In genomic region chr1:90176530-90176929, GRCh38 we compare ENCODE assay signal across 29 cellular contexts.
DNase-seq lines count a peak whose midpoint lies in the region; ATAC-seq, FAIRE-seq and TF ChIP-seq lines count a peak whose summit lies in the region.
"Had no signal": no experiment of that assay in that cellular context is flagged by ENCODE, and none has a peak within 500 bp of the region (broad histone marks: within the 10 kb centered on the region; RNA-seq: fewer than 3 reads in every experiment).

No MANE protein-coding gene starts in this region.

- H4K20me1 ChIP-seq in GM23338 (replicated peaks; ENCODE audit: insufficient read depth) = no peaks in the 10 kb centered on the region
- H4K20me1 ChIP-seq in GM12878 (ENCODE audit: control insufficient read depth, insufficient read depth) = no peaks in the 10 kb centered on the region
- H4K20me1 ChIP-seq: BLaER1 had no signal

- 16% methylated on average over 2 of the region's 2 CpGs for WGBS in GM12878 (ENCODE audit: insufficient coverage, insufficient replicate concordance, low lambda C conversion rate, missing lambda C conversion rate)
- 75% methylated on average over 1 of the region's 2 CpGs for WGBS in mesenchymal stem cell

- in situ Hi-C loops in GM12878 (cut with MboI) = no loop called here

- H4K91ac ChIP-seq in mesenchymal stem cell (ENCODE audit: low read length) = no peak overlapping the region

- H3K4me2 ChIP-seq in GM23338 (no peak overlapping the region), GM12878 (ENCODE audit: control insufficient read depth, insufficient read depth) (no peak overlapping the region), mesenchymal stem cell (ENCODE audit: low read length, poor library complexity, severe bottlenecking) (no peak overlapping the region)
- H3K4me2 ChIP-seq: BLaER1, hepatocyte had no signal

- H3K9me2 ChIP-seq in GM23338 (ENCODE audit: insufficient read depth) = no peaks in the 10 kb centered on the region

- no peak overlapping the region for H3K18ac ChIP-seq in mesenchymal stem cell (ENCODE audit: low read depth in 1 of 2, low read length in 2 of 2)

- intact Hi-C loops in GM12878 (cut with micrococcal nuclease; ENCODE audit: unreplicated experiment) = no loop called here
- intact Hi-C loops in activated T-helper 2 cell treated with anti-CD3 and anti-CD28 coated beads, Interferon-gamma antibody, Interleukin-2, Interleukin-4, amounts not matched to agents 10 μg/mL and 5 μg/mL and 100 μg/mL, durations not matched to agents 14 hours and 24 hours and 36 hours (cut with micrococcal nuclease) = no loop called here

- no peak overlapping the region for H2AK5ac ChIP-seq in mesenchymal stem cell (ENCODE audit: low read length, severe bottlenecking)

- POLR2A ChIA-PET in GM12878 (lab: Charles Lee) = interaction anchor here (0.7 kb wide), 1 partner anchor 48 kb away, joined by 5 read pairs; no protein-coding TSS in a partner anchor

- SMC1A ChIA-PET in GM12878 (lab: Charles Lee; ENCODE audit: uncharacterized antibody, unreplicated experiment) = interaction anchor here (0.7 to 1.6 kb wide), 4 partner anchors 12 to 45 kb away, joined by 3 to 4 read pairs (median 3); no protein-coding TSS in a partner anchor

- TF ChIP-seq RAD21 in GM12878 (IDR thresholded peaks at IDR 0.05; ENCODE audit: insufficient read depth, low read depth, low read length) = no peak

- H2AFZ ChIP-seq in GM23338 (no peak overlapping the region), GM12878 (ENCODE audit: control insufficient read depth, low read depth, low read length) (no peak overlapping the region), mesenchymal stem cell (ENCODE audit: low read depth, low read length) (no peak overlapping the region)
- H2AFZ ChIP-seq: hepatocyte had no signal

- no peak overlapping the region for H2BK120ac ChIP-seq in mesenchymal stem cell (ENCODE audit: low read depth, low read length)

- H3K27me3 ChIP-seq in GM23338 (ENCODE audit: insufficient read depth) (no peaks in the 10 kb centered on the region), GM12878 (replicated peaks in 1 of 2; ENCODE audit: control insufficient read depth in 2 of 2, insufficient read depth in 2 of 2, low read length in 1 of 2) (no peaks in the 10 kb centered on the region), mesenchymal stem cell (ENCODE audit: control insufficient read depth in 1 of 2, insufficient read depth in 1 of 2, low read length in 2 of 2) (no peaks in the 10 kb centered on the region)
- H3K27me3 ChIP-seq: BLaER1, gastroesophageal sphincter, hepatocyte, left lung, thyroid gland had no signal

- H3K27me3 Mint-ChIP-seq in GM23338 (ENCODE audit: insufficient read depth, low read depth, poor library complexity) = no peaks in the 10 kb centered on the region
- no peaks in the 10 kb centered on the region for H3K27me3 Mint-ChIP-seq in activated T-helper 2 cell treated with anti-CD3 and anti-CD28 coated beads, Interferon-gamma antibody, Interleukin-2, Interleukin-4, amounts not matched to agents 10 μg/mL and 5 μg/mL and 100 μg/mL, durations not matched to agents 14 hours and 24 hours and 36 hours (ENCODE audit: low read depth)
- H3K27me3 Mint-ChIP-seq in HFFc6 (ENCODE audit: insufficient read depth) = no peaks in the 10 kb centered on the region

- H3F3A ChIP-seq in GM23338 (replicated peaks; ENCODE audit: low read depth) = no peaks in the 10 kb centered on the region

- ATAC-seq in GM23338 (no peak), GM12878 (peak; percentile 58)
- ATAC-seq in activated naive CD4-positive, alpha-beta T cell treated with anti-CD3 and anti-CD28 coated beads, Interleukin-2, amount 50 U/mL, for 72 hours = no peak
- ATAC-seq: effector memory CD8-positive, alpha-beta T cell; gastroesophageal sphincter; naive thymus-derived CD4-positive, alpha-beta T cell; PC-3; psoas muscle; T-cell had no signal

- no peak overlapping the region for H3K4me3 Mint-ChIP-seq in GM23338
- no peak overlapping the region for H3K4me3 Mint-ChIP-seq in activated T-helper 2 cell treated with anti-CD3 and anti-CD28 coated beads, Interferon-gamma antibody, Interleukin-2, Interleukin-4, amounts not matched to agents 10 μg/mL and 5 μg/mL and 100 μg/mL, durations not matched to agents 14 hours and 24 hours and 36 hours (ENCODE audit: low read depth)
- H3K4me3 Mint-ChIP-seq in HFFc6 = no peak overlapping the region
- H3K4me3 Mint-ChIP-seq: activated CD4-positive, alpha-beta memory T cell treated with anti-CD3 and anti-CD28 coated beads for 36 hours; activated naive CD4-positive, alpha-beta T cell treated with anti-CD3 and anti-CD28 coated beads, Interleukin-2, amount 50 U/mL, for 24 hours; effector memory CD8-positive, alpha-beta T cell; naive thymus-derived CD4-positive, alpha-beta T cell; stimulated activated naive CD8-positive, alpha-beta T cell treated with anti-CD3 and anti-CD28 coated beads, Interleukin-15, Interleukin-2, amounts not matched to agents 100 ng/mL and 50 ng/mL, for 24 hours; T-cell had no signal

- H2BK15ac ChIP-seq in mesenchymal stem cell (ENCODE audit: low read depth, poor library complexity, severe bottlenecking) = no peak overlapping the region

- H3K4me1 ChIP-seq in GM23338 (ENCODE audit: insufficient read depth) = peaks cover under 1% of the 10 kb centered on the region; the same call in 1 of the 2 replicates
- no peaks in the 10 kb centered on the region for H3K4me1 ChIP-seq in GM12878 (ENCODE audit: control insufficient read depth, insufficient read depth, low read length)
- H3K4me1 ChIP-seq in mesenchymal stem cell (ENCODE audit: control insufficient read depth, insufficient read depth, low read depth, low read length) = no peaks in the 10 kb centered on the region
- H3K4me1 ChIP-seq: BLaER1, gastroesophageal sphincter, psoas muscle, thyroid gland had no signal

- H3K27ac Mint-ChIP-seq in GM23338 (no peak overlapping the region), HFFc6 (no peak overlapping the region)
- H3K27ac Mint-ChIP-seq in activated T-helper 2 cell treated with anti-CD3 and anti-CD28 coated beads, Interferon-gamma antibody, Interleukin-2, Interleukin-4, amounts not matched to agents 10 μg/mL and 5 μg/mL and 100 μg/mL, durations not matched to agents 14 hours and 24 hours and 36 hours = no peak overlapping the region
- no peak overlapping the region for H3K27ac Mint-ChIP-seq in activated naive CD4-positive, alpha-beta T cell treated with anti-CD3 and anti-CD28 coated beads, Interleukin-2, amount 50 U/mL, for 72 hours
- H3K27ac Mint-ChIP-seq: activated CD4-positive, alpha-beta memory T cell treated with anti-CD3 and anti-CD28 coated beads for 36 hours; activated naive CD4-positive, alpha-beta T cell treated with anti-CD3 and anti-CD28 coated beads, Interleukin-2, amount 50 U/mL, for 24 hours; effector memory CD8-positive, alpha-beta T cell; naive thymus-derived CD4-positive, alpha-beta T cell; stimulated activated naive CD8-positive, alpha-beta T cell treated with anti-CD3 and anti-CD28 coated beads, Interleukin-15, Interleukin-2, amounts not matched to agents 100 ng/mL and 50 ng/mL, for 24 hours; T-cell had no signal

- H3K79me2 ChIP-seq in GM23338 (replicated peaks; ENCODE audit: insufficient read depth) (no peaks in the 10 kb centered on the region), GM12878 (ENCODE audit: control insufficient read depth, insufficient read depth, low read length) (no peaks in the 10 kb centered on the region)
- H3K79me2 ChIP-seq: hepatocyte had no signal

- H3K36me3 ChIP-seq in GM23338 (ENCODE audit: insufficient read depth) (no peaks in the 10 kb centered on the region), GM12878 (ENCODE audit: control insufficient read depth in 2 of 2, insufficient read depth in 2 of 2, low read length in 1 of 2) (no peaks in the 10 kb centered on the region), mesenchymal stem cell (ENCODE audit: control insufficient read depth in 1 of 2, insufficient read depth in 2 of 2, low read depth in 1 of 2, low read length in 2 of 2) (no peaks in the 10 kb centered on the region)
- H3K36me3 ChIP-seq: BLaER1, gastroesophageal sphincter, left lung, thyroid gland had no signal

- H3K9ac ChIP-seq in GM12878 (ENCODE audit: control insufficient read depth, insufficient read depth, low read length) (no peak overlapping the region), mesenchymal stem cell (ENCODE audit: low read length) (no peak overlapping the region)
- H3K9ac ChIP-seq: BLaER1 had no signal

- no peak for TF ChIP-seq POLR2A in GM12878 (IDR thresholded peaks at IDR 0.05; ENCODE audit: low read depth, low read length)

- H3K4me1 Mint-ChIP-seq in GM23338 (peaks cover 6% of the 10 kb centered on the region; the same call in 2 of the 3 replicates), HFFc6 (ENCODE audit: low read depth) (no peaks in the 10 kb centered on the region)
- no peaks in the 10 kb centered on the region for H3K4me1 Mint-ChIP-seq in activated T-helper 2 cell treated with anti-CD3 and anti-CD28 coated beads, Interferon-gamma antibody, Interleukin-2, Interleukin-4, amounts not matched to agents 10 μg/mL and 5 μg/mL and 100 μg/mL, durations not matched to agents 14 hours and 24 hours and 36 hours (ENCODE audit: low read depth)
- H3K4me1 Mint-ChIP-seq: activated naive CD4-positive, alpha-beta T cell treated with anti-CD3 and anti-CD28 coated beads, Interleukin-2, amount 50 U/mL, for 24 hours; naive thymus-derived CD4-positive, alpha-beta T cell; T-cell had no signal

- H2BK12ac ChIP-seq in mesenchymal stem cell (ENCODE audit: low read length in 2 of 2) = no peak overlapping the region

- no peak overlapping the region for H3K4ac ChIP-seq in mesenchymal stem cell (ENCODE audit: low read depth in 1 of 2, low read length in 2 of 2)

- no peak for FAIRE-seq in GM12878 (lab: Jason Lieb, UNC)
- FAIRE-seq: H54 had no signal

- H3K27ac ChIP-seq in GM23338 (ENCODE audit: low read depth) = no peak overlapping the region
- no peak overlapping the region for H3K27ac ChIP-seq in GM12878 (ENCODE audit: control insufficient read depth, insufficient read depth)
- no peak overlapping the region for H3K27ac ChIP-seq in mesenchymal stem cell (ENCODE audit: low read length, poor library complexity, severe bottlenecking)
- H3K27ac ChIP-seq: BLaER1, gastroesophageal sphincter, hepatocyte, left lung, psoas muscle, thyroid gland had no signal

- RAD21 ChIA-PET in GM12878 (lab: Charles Lee; ENCODE audit: unreplicated experiment) = interaction anchor here (1.3 kb wide), 1 partner anchor 299 kb away, joined by 3 read pairs; no protein-coding TSS in a partner anchor

- no peak for TF ChIP-seq CTCF in GM23338 (conservative IDR thresholded peaks at IDR 0.05; ENCODE audit: low read depth in 2 of 2)
- no peak for TF ChIP-seq CTCF in GM12878 (IDR thresholded peaks at IDR 0.05 in 2 of 3, conservative IDR thresholded peaks at IDR 0.05 in 1 of 3; ENCODE audit: control insufficient read depth in 2 of 3, extremely low read depth in 1 of 3, insufficient read depth in 1 of 3, low read depth in 3 of 3, low read length in 3 of 3)
- TF ChIP-seq CTCF in HFFc6 (IDR thresholded peaks at IDR 0.05) = no peak

- no peak for TF ChIP-seq EP300 in GM12878 (IDR thresholded peaks at IDR 0.05; ENCODE audit: borderline replicate concordance in 1 of 2, control insufficient read depth in 1 of 2, low read depth in 2 of 2, low read length in 2 of 2)

- no peak overlapping the region for H4K8ac ChIP-seq in mesenchymal stem cell (ENCODE audit: low read length)

- H3K79me1 ChIP-seq in mesenchymal stem cell (replicated peaks; ENCODE audit: low read length, poor library complexity, severe bottlenecking) = no peaks in the 10 kb centered on the region

- H3K9me3 Mint-ChIP-seq in GM23338 (no peaks in the 10 kb centered on the region), HFFc6 (no peaks in the 10 kb centered on the region; the same call in 1 of the 2 replicates)
- no peaks in the 10 kb centered on the region for H3K9me3 Mint-ChIP-seq in activated T-helper 2 cell treated with anti-CD3 and anti-CD28 coated beads, Interferon-gamma antibody, Interleukin-2, Interleukin-4, amounts not matched to agents 10 μg/mL and 5 μg/mL and 100 μg/mL, durations not matched to agents 14 hours and 24 hours and 36 hours
- H3K9me3 Mint-ChIP-seq in activated naive CD4-positive, alpha-beta T cell treated with anti-CD3 and anti-CD28 coated beads, Interleukin-2, amount 50 U/mL, for 72 hours = no peaks in the 10 kb centered on the region
- H3K9me3 Mint-ChIP-seq: effector memory CD8-positive, alpha-beta T cell; stimulated activated naive CD8-positive, alpha-beta T cell treated with anti-CD3 and anti-CD28 coated beads, Interleukin-15, Interleukin-2, amounts not matched to agents 100 ng/mL and 50 ng/mL, for 24 hours had no signal

- H3K4me3 ChIP-seq in GM23338 (no peak overlapping the region), GM12878 (no peak overlapping the region), mesenchymal stem cell (ENCODE audit: insufficient read depth in 1 of 2, low read depth in 1 of 2, low read length in 2 of 2) (no peak overlapping the region)
- H3K4me3 ChIP-seq: BLaER1, gastroesophageal sphincter, hepatocyte, left lung, psoas muscle, thyroid gland had no signal

- H3K36me3 Mint-ChIP-seq in GM23338 (ENCODE audit: low read depth) = no peaks in the 10 kb centered on the region
- no peaks in the 10 kb centered on the region for H3K36me3 Mint-ChIP-seq in activated T-helper 2 cell treated with anti-CD3 and anti-CD28 coated beads, Interferon-gamma antibody, Interleukin-2, Interleukin-4, amounts not matched to agents 10 μg/mL and 5 μg/mL and 100 μg/mL, durations not matched to agents 14 hours and 24 hours and 36 hours (ENCODE audit: low read depth)
- no peaks in the 10 kb centered on the region for H3K36me3 Mint-ChIP-seq in HFFc6 (ENCODE audit: low read depth)
- no peaks in the 10 kb centered on the region for H3K36me3 Mint-ChIP-seq in activated naive CD4-positive, alpha-beta T cell treated with anti-CD3 and anti-CD28 coated beads, Interleukin-2, amount 50 U/mL, for 72 hours
- H3K36me3 Mint-ChIP-seq: activated CD4-positive, alpha-beta memory T cell treated with anti-CD3 and anti-CD28 coated beads for 36 hours; activated naive CD4-positive, alpha-beta T cell treated with anti-CD3 and anti-CD28 coated beads, Interleukin-2, amount 50 U/mL, for 24 hours; naive thymus-derived CD4-positive, alpha-beta T cell; T-cell had no signal

- H2BK5ac ChIP-seq in mesenchymal stem cell (ENCODE audit: low read depth, low read length, poor library complexity, severe bottlenecking) = no peak overlapping the region

- no peak overlapping the region for H3K23ac ChIP-seq in mesenchymal stem cell (ENCODE audit: low read length in 2 of 2)

- H3K14ac ChIP-seq in mesenchymal stem cell (ENCODE audit: low read length in 2 of 2) = no peak overlapping the region

- DNase-seq in GM23338 (ENCODE audit: low spot score) = peak; percentile 37
- peak; percentile 55 for DNase-seq in NOMO-1 treated with DMSO at 0.1 percent for 48 hours (lab: John Stamatoyannopoulos, UW; ENCODE audit: unreplicated experiment)
- DNase-seq in GM12878 (ENCODE audit: low read depth, low spot score) = no peak
- peak; percentile 9 for DNase-seq in mesenchymal stem cell
- no peak for DNase-seq in activated T-helper 2 cell treated with anti-CD3 and anti-CD28 coated beads, Interferon-gamma antibody, Interleukin-2, Interleukin-4, amounts not matched to agents 10 μg/mL and 5 μg/mL and 100 μg/mL, durations not matched to agents 14 hours and 24 hours and 36 hours (ENCODE audit: low spot score)
- no peak for DNase-seq in HFFc6
- DNase-seq in activated naive CD4-positive, alpha-beta T cell treated with anti-CD3 and anti-CD28 coated beads, Interleukin-2, amount 50 U/mL, for 72 hours (ENCODE audit: low spot score in 2 of 2) = no peak
- DNase-seq: activated CD4-positive, alpha-beta memory T cell treated with anti-CD3 and anti-CD28 coated beads for 36 hours; activated CD8-positive, alpha-beta memory T cell treated with anti-CD3 and anti-CD28 coated beads, Interleukin-2, amount 50 U/mL, for 48 hours; anterior cingulate cortex; cortex of kidney; DMS53; effector memory CD8-positive, alpha-beta T cell; left lung; midbrain; naive thymus-derived CD4-positive, alpha-beta T cell; NCI-H1436 treated with DMSO at 0.1 percent for 48 hours; occipital lobe; PC-3; psoas muscle; SHP77; T-cell; thyroid gland had no signal

- CTCF ChIA-PET in GM12878 (lab: Yijun Ruan, JAX) = interaction anchor here (1.1 kb wide), 1 partner anchor 62 kb away, joined by 3 read pairs; no protein-coding TSS in a partner anchor

- BruUV-seq in GM12878 (replicated peaks; lab: Mats Ljungman, UMichigan) = no TSS peak

- H3K9me3 ChIP-seq in GM12878 (replicated peaks; ENCODE audit: control insufficient read depth, insufficient read depth, low read length) (no peaks in the 10 kb centered on the region), mesenchymal stem cell (ENCODE audit: control insufficient read depth, low read length) (no peaks in the 10 kb centered on the region)
- H3K9me3 ChIP-seq: BLaER1, gastroesophageal sphincter, left lung, psoas muscle, thyroid gland had no signal

Comparison
In these comparisons a context has a peak if more than half of its experiments do, and no peak if none do; other contexts are left out.
1. DNase-seq: peak in GM23338 (single experiment), NOMO-1 treated with DMSO at 0.1 percent for 48 hours (single experiment) and mesenchymal stem cell (single experiment); none in GM12878 (single experiment), activated T-helper 2 cell treated with anti-CD3 and anti-CD28 coated beads, Interferon-gamma antibody, Interleukin-2, Interleukin-4, amounts not matched to agents 10 μg/mL and 5 μg/mL and 100 μg/mL, durations not matched to agents 14 hours and 24 hours and 36 hours (single experiment), HFFc6 (single experiment) and activated naive CD4-positive, alpha-beta T cell treated with anti-CD3 and anti-CD28 coated beads, Interleukin-2, amount 50 U/mL, for 72 hours (0 of 2).